In genomic region chr4:77385124-77385969, GRCh38 we compare ENCODE assay signal across 8 cellular contexts.
DNase-seq lines count a peak whose midpoint lies in the region; ATAC-seq and TF ChIP-seq lines count a peak whose summit lies in the region.

No MANE protein-coding gene starts in this region.

- TF ChIP-seq CTCF in lower lobe of right lung (IDR thresholded peaks at IDR 0.05) = peak; percentile 79

- no peaks in the 10 kb centered on the region for H3K4me1 ChIP-seq in lower lobe of right lung

- no peaks in the 10 kb centered on the region for H3K36me3 ChIP-seq in lower lobe of right lung

- no peak overlapping the region for H3K27ac ChIP-seq in lower lobe of right lung

- DNase-seq in NCI-H2196 (lab: John Stamatoyannopoulos, UW; ENCODE audit: unreplicated experiment) = peak; percentile 13
- no peak for DNase-seq in NCI-H2196 treated with DMSO at 0.1 percent for 48 hours (lab: John Stamatoyannopoulos, UW; ENCODE audit: unreplicated experiment)
- DNase-seq in NCI-H2227 treated with DMSO at 0.1 percent for 48 hours (lab: John Stamatoyannopoulos, UW) = peak; percentile 33
- peak; percentile 39 for DNase-seq in activated CD4-positive, alpha-beta T cell treated with anti-CD3 and anti-CD28 coated beads, Interleukin-2, amount 50 U/mL, for 24 hours (ENCODE audit: low read depth in 1 of 2, low spot score in 1 of 2)
- DNase-seq in dermis microvascular lymphatic vessel endothelial cell (ENCODE audit: low read depth in 2 of 2) = peak; percentile 36 to 66
- DNase-seq in lower lobe of right lung = no peak
- DNase-seq in stimulated activated CD8-positive, alpha-beta memory T cell treated with anti-CD3 and anti-CD28 coated beads, Interleukin-12 subunit alpha, Interleukin-12 subunit beta, amount 100 ng/mL, for 4 hours (ENCODE audit: low read depth) = peak; percentile 10

- intact Hi-C loops in lower lobe of right lung (cut with DNase I) = loop anchor here (10.0 kb wide), 1 partner anchor 219 kb away; the partner anchor contains the start of gene CXCL13

- H3K4me3 ChIP-seq in lower lobe of right lung = no peak overlapping the region

- H3K27me3 ChIP-seq in lower lobe of right lung (ENCODE audit: low read depth) = no peaks in the 10 kb centered on the region

- no peaks in the 10 kb centered on the region for H3K9me3 ChIP-seq in lower lobe of right lung

- peak; percentile 67 for ATAC-seq in HG02763 (IDR thresholded peaks at IDR 0.05; ENCODE audit: unreplicated experiment)
- ATAC-seq in lower lobe of right lung = peak; percentile 72 to 84

Comparison
In these comparisons a context has a peak if more than half of its experiments do, and no peak if none do; other contexts are left out.
1. DNase-seq: peak in NCI-H2196 (single experiment), NCI-H2227 treated with DMSO at 0.1 percent for 48 hours (single experiment), activated CD4-positive, alpha-beta T cell treated with anti-CD3 and anti-CD28 coated beads, Interleukin-2, amount 50 U/mL, for 24 hours (2 of 2), dermis microvascular lymphatic vessel endothelial cell (2 of 2) and stimulated activated CD8-positive, alpha-beta memory T cell treated with anti-CD3 and anti-CD28 coated beads, Interleukin-12 subunit alpha, Interleukin-12 subunit beta, amount 100 ng/mL, for 4 hours (single experiment); none in NCI-H2196 treated with DMSO at 0.1 percent for 48 hours (single experiment) and lower lobe of right lung (single experiment).